ENCODE assay signal across 15 cellular contexts in the genomic region with DNA sequence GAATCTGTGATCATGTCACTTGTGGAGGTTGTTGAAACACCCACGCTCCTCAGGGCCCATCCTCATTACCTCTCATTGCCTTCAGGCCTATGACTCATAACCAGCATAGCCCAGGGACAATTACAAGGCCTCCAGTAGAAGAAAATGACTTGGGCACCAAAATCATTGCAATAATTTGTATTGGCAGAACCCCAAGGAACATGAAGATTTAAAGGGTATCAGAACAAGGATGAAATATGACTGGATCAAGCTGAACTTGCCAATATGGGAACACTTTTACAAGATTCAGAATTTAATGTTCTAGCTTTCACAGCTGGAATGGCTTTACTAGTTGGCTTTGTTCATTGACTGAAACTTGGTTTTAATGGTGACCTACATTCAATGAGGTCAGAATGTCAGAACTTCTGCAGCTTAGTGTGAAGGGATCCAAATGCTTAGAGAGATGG.
DNase-seq lines count a peak whose midpoint lies in the region; ATAC-seq and TF ChIP-seq lines count a peak whose summit lies in the region.
"Had no signal": no experiment of that assay in that cellular context is flagged by ENCODE, and none has a peak within 500 bp of the region (broad histone marks: within the 10 kb centered on the region; RNA-seq: fewer than 3 reads in every experiment).

No MANE protein-coding gene starts in this region.

- no peaks in the 10 kb centered on the region for H3K4me1 Mint-ChIP-seq in activated T-cell treated with anti-CD3 and anti-CD28 coated beads, Interleukin-2, amount 50 U/mL, for 4 hours (ENCODE audit: low read depth)
- H3K4me1 Mint-ChIP-seq: CD4-positive, alpha-beta memory T cell had no signal

- no peak overlapping the region for H2BK120ac ChIP-seq in trophoblast cell (ENCODE audit: insufficient read depth, low read length, poor library complexity)

- no peaks in the 10 kb centered on the region for H3K4me1 ChIP-seq in trophoblast cell (ENCODE audit: control insufficient read depth in 1 of 2, insufficient read depth in 2 of 2, low read length in 2 of 2)

- no peak overlapping the region for H4K8ac ChIP-seq in trophoblast cell (ENCODE audit: low read depth, low read length)

- H2BK5ac ChIP-seq in trophoblast cell (ENCODE audit: low read depth, low read length, poor library complexity): no peak overlapping the region

- no peak overlapping the region for H4K12ac ChIP-seq in trophoblast cell (ENCODE audit: low read depth, low read length)

- no peaks in the 10 kb centered on the region for H3K79me2 ChIP-seq in trophoblast cell (ENCODE audit: control insufficient read depth, insufficient read depth, low read length, poor library complexity)

- peaks cover 4% of the 10 kb centered on the region for H3K79me1 ChIP-seq in trophoblast cell (ENCODE audit: low read length)

- no peak overlapping the region for H3K23ac ChIP-seq in trophoblast cell (ENCODE audit: low read length)

- H3K27me3 ChIP-seq in trophoblast cell (ENCODE audit: insufficient read depth, low read length): no peaks in the 10 kb centered on the region

- H3K36me3 ChIP-seq in trophoblast cell (ENCODE audit: control insufficient read depth in 1 of 2, insufficient read depth in 2 of 2, low read length in 2 of 2): peaks cover 0 to 4% of the 10 kb centered on the region in 2 experiments

- H3K18ac ChIP-seq in trophoblast cell (ENCODE audit: low read length): no peak overlapping the region

- H3K4me3 Mint-ChIP-seq in activated T-cell treated with anti-CD3 and anti-CD28 coated beads, Interleukin-2, amount 50 U/mL, for 4 hours: no peak overlapping the region
- H3K4me3 Mint-ChIP-seq: CD4-positive, alpha-beta memory T cell had no signal

- no peak overlapping the region for H2AFZ ChIP-seq in trophoblast cell (ENCODE audit: insufficient read depth, low read length, poor library complexity)

- no peak for TF ChIP-seq CTCF in AG10803 (conservative IDR thresholded peaks at IDR 0.05; ENCODE audit: low read length)

- no peaks in the 10 kb centered on the region for H3K27me3 Mint-ChIP-seq in activated T-cell treated with anti-CD3 and anti-CD28 coated beads, Interleukin-2, amount 50 U/mL, for 4 hours (ENCODE audit: low read depth)

- DNase-seq in AG10803 (ENCODE audit: low read depth): peak; percentile 54
- peak; percentile 19 for DNase-seq in HT1080 (ENCODE audit: low read depth)
- DNase-seq in fibroblast of peridontal ligament (ENCODE audit: extremely low read depth): peak; percentile 49
- peak; percentile 59 to 76 for DNase-seq in trophoblast cell
- DNase-seq in activated T-cell treated with anti-CD3 and anti-CD28 coated beads, Interleukin-2, amount 50 U/mL, for 4 hours: no peak
- no peak for DNase-seq in CD1c-positive myeloid dendritic cell (ENCODE audit: extremely low spot score)
- DNase-seq in NCI-H2171 treated with DMSO at 0.1 percent for 48 hours (lab: John Stamatoyannopoulos, UW): no peak
- DNase-seq: CD4-positive, alpha-beta memory T cell; DND-41; HCEC 1CT; NCI-H1436; NCI-H2081; NCI-H2227 treated with DMSO at 0.1 percent for 48 hours; PC-3 had no signal

- H3K14ac ChIP-seq in trophoblast cell (ENCODE audit: low read length): no peak overlapping the region

- no peak overlapping the region for H3K4me2 ChIP-seq in trophoblast cell (ENCODE audit: low read length)

- H4K91ac ChIP-seq in trophoblast cell (ENCODE audit: low read depth, low read length): no peak overlapping the region

- peaks cover 7% of the 10 kb centered on the region for H3K9me3 ChIP-seq in trophoblast cell (ENCODE audit: insufficient read depth, low read depth, low read length)

- no peak overlapping the region for H3K4ac ChIP-seq in trophoblast cell (ENCODE audit: low read depth, low read length)

- no peak for ATAC-seq in activated T-cell treated with anti-CD3 and anti-CD28 coated beads, Interleukin-2, amount 50 U/mL, for 4 hours
- ATAC-seq in GM21381 (IDR thresholded peaks at IDR 0.05; ENCODE audit: unreplicated experiment): no peak
- ATAC-seq: PC-3 had no signal

- H3K9ac ChIP-seq in trophoblast cell (ENCODE audit: low read length): no peak overlapping the region

- no peak overlapping the region for H3K27ac ChIP-seq in trophoblast cell (ENCODE audit: low read depth, low read length)

- peaks cover 28% of the 10 kb centered on the region for H3K9me3 Mint-ChIP-seq in activated T-cell treated with anti-CD3 and anti-CD28 coated beads, Interleukin-2, amount 50 U/mL, for 4 hours

- H3K4me3 ChIP-seq in AG10803 (ENCODE audit: low read length): no peak overlapping the region
- H3K4me3 ChIP-seq in trophoblast cell (ENCODE audit: low read depth, low read length): no peak overlapping the region

- H2BK12ac ChIP-seq in trophoblast cell (ENCODE audit: low read length): peak overlapping the region; percentile 78

- H2AK5ac ChIP-seq in trophoblast cell (ENCODE audit: low read length): no peak overlapping the region

- no peaks in the 10 kb centered on the region for H3K36me3 Mint-ChIP-seq in activated T-cell treated with anti-CD3 and anti-CD28 coated beads, Interleukin-2, amount 50 U/mL, for 4 hours (ENCODE audit: insufficient read depth)
- H3K36me3 Mint-ChIP-seq: CD4-positive, alpha-beta memory T cell had no signal

- WGBS in trophoblast cell (ENCODE audit: extremely low coverage, insufficient coverage, insufficient read length): no CpG with 5 or more reads among the region's 1 CpG

Comparison
In these comparisons a context has a peak if more than half of its experiments do, and no peak if none do; other contexts are left out.
1. DNase-seq: peak in AG10803 (single experiment), HT1080 (single experiment), fibroblast of peridontal ligament (single experiment) and trophoblast cell (2 of 2); none in activated T-cell treated with anti-CD3 and anti-CD28 coated beads, Interleukin-2, amount 50 U/mL, for 4 hours (single experiment), CD1c-positive myeloid dendritic cell (single experiment) and NCI-H2171 treated with DMSO at 0.1 percent for 48 hours (single experiment).